Comparison of ENCODE assay signal across 8 cellular contexts in the genomic region with DNA sequence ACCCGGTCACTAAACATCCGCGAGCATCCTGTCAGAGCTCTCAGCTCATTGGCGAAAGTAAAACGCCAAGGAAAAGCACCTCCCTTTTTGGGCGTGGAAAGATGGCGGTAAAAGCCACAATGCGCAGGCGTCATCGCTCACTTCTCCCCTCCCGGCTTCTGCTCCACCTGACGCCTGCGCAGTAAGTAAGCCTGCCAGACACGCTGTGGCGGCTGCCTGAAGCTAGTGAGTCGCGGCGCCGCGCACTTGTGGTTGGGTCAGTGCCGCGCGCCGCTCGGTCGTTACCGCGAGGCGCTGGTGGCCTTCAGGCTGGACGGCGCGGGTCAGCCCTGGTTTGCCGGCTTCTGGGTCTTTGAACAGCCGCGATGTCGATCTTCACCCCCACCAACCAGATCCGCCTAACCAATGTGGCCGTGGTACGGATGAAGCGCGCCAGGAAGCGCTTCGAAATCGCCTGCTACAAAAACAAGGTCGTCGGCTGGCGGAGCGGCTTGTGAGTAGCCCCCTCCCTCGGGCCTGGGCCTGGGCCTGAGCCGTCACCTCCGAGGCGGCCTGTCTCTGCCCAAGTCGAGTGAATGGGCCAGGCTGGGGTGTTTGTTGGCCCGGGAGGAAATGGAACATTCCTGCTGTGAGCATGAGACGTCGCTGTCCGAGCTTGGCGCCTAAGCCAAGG. TPM values are rescaled to one million over a fixed set of nuclear protein-coding genes. Genes with fewer than 3 reads are reported as not detected.
A peak's percentile ranks its signal among the peaks of the same experiment; 100 is the strongest.
DNase-seq lines count a peak whose midpoint lies in the region; ATAC-seq and TF ChIP-seq lines count a peak whose summit lies in the region.
"Not testable (repeated sequence)": the region's sequence is repeated elsewhere in the genome, so short reads cannot be mapped to it uniquely, and the experiment has no call there.

No MANE protein-coding gene starts in this region.

- ATAC-seq in GM18498 (IDR thresholded peaks at IDR 0.05; ENCODE audit: unreplicated experiment) (peak; percentile 58), HG02885 (IDR thresholded peaks at IDR 0.05; ENCODE audit: poor library complexity, unreplicated experiment) (peak; percentile 57), left ventricle myocardium superior (peak; percentile 88)

- peaks cover 29% of the 10 kb centered on the region for H3K4me1 Mint-ChIP-seq in T-helper 1 cell treated with Interleukin-12 subunit alpha and Interleukin-12 subunit beta and Interleukin-4 antibody, amounts not matched to agents 30 μg/mL and 1 μg/mL, for 36 hours (ENCODE audit: low read depth)
- peaks cover 13% of the 10 kb centered on the region for H3K4me1 Mint-ChIP-seq in progenitor cell of endocrine pancreas (ENCODE audit: low read depth)

- intact Hi-C loops in left ventricle myocardium superior (cut with micrococcal nuclease) = not testable (repeated sequence)

- H3K9me3 Mint-ChIP-seq in T-helper 1 cell treated with Interleukin-12 subunit alpha and Interleukin-12 subunit beta and Interleukin-4 antibody, amounts not matched to agents 30 μg/mL and 1 μg/mL, for 36 hours; progenitor cell of endocrine pancreas (ENCODE audit: low read depth): not testable (repeated sequence)

- DNase-seq in NCI-H1694 (lab: John Stamatoyannopoulos, UW) = peak; percentile 99
- DNase-seq in amygdala (lab: John Stamatoyannopoulos, UW) = peak; percentile 29 to 96 (median 91)
- peak; percentile 95 for DNase-seq in left ventricle myocardium superior
- peak; percentile 94 for DNase-seq in progenitor cell of endocrine pancreas (ENCODE audit: low spot score, unreplicated experiment)
- peak; percentile 98 for DNase-seq in ureter (ENCODE audit: low spot score)

- peak overlapping the region; percentile 98 for H3K27ac Mint-ChIP-seq in T-helper 1 cell treated with Interleukin-12 subunit alpha and Interleukin-12 subunit beta and Interleukin-4 antibody, amounts not matched to agents 30 μg/mL and 1 μg/mL, for 36 hours
- H3K27ac Mint-ChIP-seq in progenitor cell of endocrine pancreas = peak overlapping the region; percentile 98

- H3K36me3 Mint-ChIP-seq in T-helper 1 cell treated with Interleukin-12 subunit alpha and Interleukin-12 subunit beta and Interleukin-4 antibody, amounts not matched to agents 30 μg/mL and 1 μg/mL, for 36 hours (ENCODE audit: low read depth) = peaks cover 20% of the 10 kb centered on the region
- not testable (repeated sequence) for H3K36me3 Mint-ChIP-seq in progenitor cell of endocrine pancreas (ENCODE audit: insufficient read depth)

- H3K27me3 Mint-ChIP-seq in T-helper 1 cell treated with Interleukin-12 subunit alpha and Interleukin-12 subunit beta and Interleukin-4 antibody, amounts not matched to agents 30 μg/mL and 1 μg/mL, for 36 hours (ENCODE audit: low read depth); progenitor cell of endocrine pancreas: not testable (repeated sequence)

- H3K4me3 Mint-ChIP-seq in T-helper 1 cell treated with Interleukin-12 subunit alpha and Interleukin-12 subunit beta and Interleukin-4 antibody, amounts not matched to agents 30 μg/mL and 1 μg/mL, for 36 hours = peak overlapping the region; percentile 97
- peak overlapping the region; percentile 86 for H3K4me3 Mint-ChIP-seq in progenitor cell of endocrine pancreas (ENCODE audit: low read depth)

- TF ChIP-seq CTCF in progenitor cell of endocrine pancreas (IDR thresholded peaks at IDR 0.05; ENCODE audit: unreplicated experiment) = not testable (repeated sequence)

RNA-seq across cellular contexts. Expression of gene TYW1B, which starts 1.4 kb away (rescaled TPM):
- total RNA-seq in left ventricle myocardium superior = 2.8 TPM
- 4.2 and 5.7 TPM in 2 replicates for total RNA-seq in progenitor cell of endocrine pancreas
- 5.0 TPM for total RNA-seq in ureter

Comparison
In these comparisons a context has a peak if more than half of its experiments do, and no peak if none do; other contexts are left out.
1. Peak in every context shown above with its lines: DNase-seq and ATAC-seq.